14 cellular contexts compared by ENCODE assay signal in the genomic region with DNA sequence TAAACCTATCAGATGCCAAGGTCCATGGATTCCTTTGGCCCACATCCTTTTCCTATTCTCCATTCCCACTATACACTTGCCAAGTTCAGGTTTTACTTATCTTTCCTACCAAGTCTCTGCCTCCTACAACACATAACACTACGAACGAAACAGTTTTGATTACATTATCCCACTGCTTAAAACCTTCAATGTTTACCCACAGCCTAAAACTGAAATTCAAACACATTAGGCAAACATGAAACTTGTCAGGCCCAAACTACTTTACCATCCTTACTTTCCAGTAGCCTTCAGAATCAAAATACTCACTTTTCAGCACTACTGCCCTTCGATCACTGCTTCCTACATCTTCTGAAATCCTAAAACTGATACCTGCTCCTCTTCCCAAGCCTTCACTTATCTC. TPM values are rescaled to one million over a fixed set of nuclear protein-coding genes. Genes with fewer than 3 reads are reported as not detected.
DNase-seq lines count a peak whose midpoint lies in the region; ATAC-seq, FAIRE-seq and TF ChIP-seq lines count a peak whose summit lies in the region.
"Had no signal": no experiment of that assay in that cellular context is flagged by ENCODE, and none has a peak within 500 bp of the region (broad histone marks: within the 10 kb centered on the region; RNA-seq: fewer than 3 reads in every experiment).

No MANE protein-coding gene starts in this region.

- peaks cover 77% of the 10 kb centered on the region for H3K79me2 ChIP-seq in HepG2 (ENCODE audit: insufficient read depth, low read length)

- TF ChIP-seq POLR2A in HepG2 (IDR thresholded peaks at IDR 0.05; ENCODE audit: insufficient read depth in 1 of 2, low read depth in 2 of 2, low read length in 2 of 2) = no peak
- TF ChIP-seq POLR2A in GM18505 (IDR thresholded peaks at IDR 0.05; ENCODE audit: borderline replicate concordance, extremely low read depth, insufficient read depth, insufficient read length) = no peak

- TF ChIP-seq EP300 in HepG2 (IDR thresholded peaks at IDR 0.05; ENCODE audit: low read depth in 2 of 2, low read length in 2 of 2) (no peak), HepG2 (CRISPR knock-in tag; IDR thresholded peaks at IDR 0.05; ENCODE audit: borderline replicate concordance) (no peak)

- TF ChIP-seq RAD21 in HepG2 (CRISPR knock-in tag; IDR thresholded peaks at IDR 0.05) = no peak

- no peak for DNase-seq in HepG2 (ENCODE audit: low spot score)
- no peak for DNase-seq in KG1 (lab: John Stamatoyannopoulos, UW)
- DNase-seq in NCI-H524 treated with DMSO at 0.1 percent for 48 hours (lab: John Stamatoyannopoulos, UW) = no peak
- DNase-seq: ACHN; amniotic stem cell; HFFc6; NCI-H146; stimulated activated naive B cell treated with anti-CD40 and anti-IgM and Interleukin-4, amounts not matched to agents 10 μg/mL and 1 μg/mL and 100 μg/mL, for 72 hours had no signal

- H3K9ac ChIP-seq in HepG2 (ENCODE audit: insufficient read depth, low read depth, low read length) = peak overlapping the region; percentile 5; the same call in 1 of the 2 replicates

- H3K36me3 ChIP-seq in HEK293 (ENCODE audit: control insufficient read depth in 2 of 2, insufficient read depth in 1 of 2, low read length in 2 of 2) (no peaks in the 10 kb centered on the region; a peak in 1 of 3 replicates), HepG2 (replicated peaks in 1 of 2; ENCODE audit: control insufficient read depth in 1 of 2, insufficient read depth in 2 of 2, low read length in 2 of 2) (peaks cover 0 to 9% of the 10 kb centered on the region in 2 experiments; a peak in 1 of 5 replicates)

- H3K9me3 ChIP-seq in HEK293 (ENCODE audit: control insufficient read depth, insufficient read depth, low read depth, low read length) = no peaks in the 10 kb centered on the region
- no peaks in the 10 kb centered on the region for H3K9me3 ChIP-seq in HepG2 (ENCODE audit: low read length)

- H2AFZ ChIP-seq in HepG2 (ENCODE audit: low read length) = no peak overlapping the region

- H3K27me3 ChIP-seq in HepG2 (ENCODE audit: control insufficient read depth in 1 of 2, insufficient read depth in 2 of 2, low read length in 2 of 2) = no peaks in the 10 kb centered on the region; a peak in 1 of 5 replicates

- in situ Hi-C loops in HepG2 (cut with HindIII; ENCODE audit: extremely low pct_ligation_motif_present, low pct_unique_long_range_greater_than_20kb) = no loop called here

- POLR2A ChIA-PET in HEK293 (lab: Yijun Ruan, JAX) = no interaction called here
- POLR2A ChIA-PET in HepG2 (lab: Yijun Ruan, JAX) = no interaction called here

- intact Hi-C loops in HepG2 (cut with micrococcal nuclease; ENCODE audit: unreplicated experiment) = no loop called here

- H3K27ac ChIP-seq in 22Rv1 (peak overlapping the region; percentile 49), HEK293 (ENCODE audit: extremely low read depth, low read depth, low read length) (no peak overlapping the region), VCaP (peak overlapping the region; percentile 99), HepG2 (ENCODE audit: extremely low read length, insufficient read depth, low read length) (no peak overlapping the region)

- H3K4me1 ChIP-seq in HEK293 (ENCODE audit: control insufficient read depth, insufficient read depth, low read length) (peaks cover 19% of the 10 kb centered on the region), HepG2 (ENCODE audit: insufficient read depth, low read length) (peaks cover 66% of the 10 kb centered on the region)

- WGBS in HepG2 (ENCODE audit: low lambda C conversion rate) = 19% methylated on average over 3 of the region's 3 CpGs

- BruUV-seq in HepG2 (replicated peaks; lab: Mats Ljungman, UMichigan) = no TSS peak

- CTCF ChIA-PET in HEK293 (lab: Yijun Ruan, JAX) = no interaction called here
- CTCF ChIA-PET in HepG2 (lab: Yijun Ruan, JAX; ENCODE audit: low intra/inter-chr PET ratio, low total read pairs) = no interaction called here

- TF ChIP-seq CTCF in 22Rv1 (IDR thresholded peaks at IDR 0.05) (no peak), HEK293 (tag by site-specific recombination; IDR thresholded peaks at IDR 0.05) (no peak), VCaP (conservative IDR thresholded peaks at IDR 0.05) (no peak), HepG2 (CRISPR knock-in tag; IDR thresholded peaks at IDR 0.05) (no peak)

- H3K4me2 ChIP-seq in HepG2 (ENCODE audit: low read depth, low read length) = peak overlapping the region; percentile 76

- H3K4me3 ChIP-seq in HEK293 (ENCODE audit: low read depth, low read length) (no peak overlapping the region), HepG2 (replicated peaks in 1 of 3; ENCODE audit: insufficient read depth in 1 of 3, low read depth in 2 of 3, low read length in 3 of 3) (peak overlapping the region; percentile 17 to 96 (median 96); a peak in 5 of 6 replicates)

- H4K20me1 ChIP-seq in HepG2 (ENCODE audit: insufficient read depth, low read length) = peaks cover 67% of the 10 kb centered on the region

- ATAC-seq in HepG2 = no peak
- ATAC-seq in GM18505 (IDR thresholded peaks at IDR 0.05; ENCODE audit: unreplicated experiment) = no peak
- no peak for ATAC-seq in GM21737 (IDR thresholded peaks at IDR 0.05; ENCODE audit: unreplicated experiment)
- ATAC-seq: stimulated activated naive B cell treated with anti-CD40 and anti-IgM and Interleukin-4, amounts not matched to agents 10 μg/mL and 1 μg/mL and 100 μg/mL, for 72 hours had no signal

- peak; percentile 4 for FAIRE-seq in HepG2 (lab: Jason Lieb, UNC)
- FAIRE-seq: islet of Langerhans had no signal

TF ChIP-seq in HEK293, 187 proteins besides CTCF, POLR2A, EP300 and RAD21 (continues in another document):
- TF ChIP-seq ZBTB17 (tag by site-specific recombination; IDR thresholded peaks at IDR 0.05) (peak; percentile 28; the same call in 1 of the 2 replicates), PRDM6 (tag by site-specific recombination; IDR thresholded peaks at IDR 0.05) (peak; percentile 36; the same call in 1 of the 2 replicates), MEIS1 (CRISPR knock-in tag; IDR thresholded peaks at IDR 0.05; ENCODE audit: borderline replicate concordance) (no peak)

TF ChIP-seq in HepG2, 621 proteins besides CTCF, POLR2A, EP300 and RAD21 (continues in another document):
- TF ChIP-seq ETV6 (CRISPR knock-in tag; conservative IDR thresholded peaks at IDR 0.05) (no peak), FOXA1 (IDR thresholded peaks at IDR 0.05) (no peak), FOXA1 (CRISPR knock-in tag; IDR thresholded peaks at IDR 0.05) (peak; percentile 44; the same call in 1 of the 2 replicates), TFDP2 (CRISPR knock-in tag; IDR thresholded peaks at IDR 0.05) (no peak), ZNF296 (CRISPR knock-in tag; conservative IDR thresholded peaks at IDR 0.05) (no peak), FOXA3 (CRISPR knock-in tag; IDR thresholded peaks at IDR 0.05) (peak; percentile 57; the same call in 1 of the 2 replicates), ZNF7 (CRISPR knock-in tag; IDR thresholded peaks at IDR 0.05) (no peak)
- TF ChIP-seq, protein P1, sequence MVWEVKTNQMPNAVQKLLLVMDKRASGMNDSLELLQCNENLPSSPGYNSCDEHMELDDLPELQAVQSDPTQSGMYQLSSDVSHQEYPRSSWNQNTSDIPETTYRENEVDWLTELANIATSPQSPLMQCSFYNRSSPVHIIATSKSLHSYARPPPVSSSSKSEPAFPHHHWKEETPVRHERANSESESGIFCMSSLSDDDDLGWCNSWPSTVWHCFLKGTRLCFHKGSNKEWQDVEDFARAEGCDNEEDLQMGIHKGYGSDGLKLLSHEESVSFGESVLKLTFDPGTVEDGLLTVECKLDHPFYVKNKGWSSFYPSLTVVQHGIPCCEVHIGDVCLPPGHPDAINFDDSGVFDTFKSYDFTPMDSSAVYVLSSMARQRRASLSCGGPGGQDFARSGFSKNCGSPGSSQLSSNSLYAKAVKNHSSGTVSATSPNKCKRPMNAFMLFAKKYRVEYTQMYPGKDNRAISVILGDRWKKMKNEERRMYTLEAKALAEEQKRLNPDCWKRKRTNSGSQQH (CRISPR knock-in tag; IDR thresholded peaks at IDR 0.05; ENCODE audit: low read depth) = no peak

RNA-seq across cellular contexts. Expression of gene SCAF4, which starts 3.0 kb away (rescaled TPM):
- 7.8 and 9.1 TPM in 2 replicates for total RNA-seq in HepG2 (2016; rRNA removed; fragmentation: Illumina TruSeq; extraction: Trizol)
- 11.3 and 15.0 TPM in 2 replicates for total RNA-seq in HepG2 (2016; cell fraction: cytosol; rRNA removed; fragmentation: Illumina TruSeq; extraction: Trizol; ENCODE audit: low read depth)
- total RNA-seq in HepG2 (2016; cell fraction: insoluble cytoplasmic fraction; rRNA removed; fragmentation: Illumina TruSeq; extraction: Trizol) = 6.5 and 9.5 TPM in 2 replicates
- 5.5 and 5.8 TPM in 2 replicates for total RNA-seq in HepG2 (2016; cell fraction: membrane; rRNA removed; fragmentation: Illumina TruSeq; extraction: Trizol)
- total RNA-seq in HepG2 (2016; cell fraction: nucleus; rRNA removed; fragmentation: Illumina TruSeq; extraction: Trizol) = 31.8 and 33.5 TPM in 2 replicates
- polyA plus RNA-seq in HepG2 (2011; rRNA removed) = 11.1 and 11.5 TPM in 2 replicates
- 3.4 and 4.2 TPM in 2 replicates for polyA plus RNA-seq in HepG2 (2011; cell fraction: cytosol; rRNA removed)
- polyA plus RNA-seq in HepG2 (2011; cell fraction: nucleus; rRNA removed) = 41.8 and 44.1 TPM in 2 replicates
- 22.5 and 23.1 TPM in 2 replicates for polyA plus RNA-seq in HepG2 (2012)
- polyA plus RNA-seq in HepG2 (2016; cell fraction: cytosol; fragmentation: Illumina TruSeq; extraction: Trizol; ENCODE audit: low read depth) = 0.96 and 1.1 TPM in 2 replicates
- polyA plus RNA-seq in HepG2 (2016; cell fraction: insoluble cytoplasmic fraction; fragmentation: Illumina TruSeq; extraction: Trizol; ENCODE audit: low read depth) = 16.6 and 22.3 TPM in 2 replicates
- 2.3 and 2.9 TPM in 2 replicates for polyA plus RNA-seq in HepG2 (2016; cell fraction: membrane; fragmentation: Illumina TruSeq; extraction: Trizol; ENCODE audit: low read depth)
- polyA plus RNA-seq in HepG2 (2016; cell fraction: nucleus; fragmentation: Illumina TruSeq; extraction: Trizol; ENCODE audit: insufficient read depth, low read depth) = 55.4 and 57.4 TPM in 2 replicates
- polyA minus RNA-seq in HepG2 (2011; rRNA and poly(A)+ RNA removed; ENCODE audit: low replicate concordance) = 15.5 and 17.2 TPM in 2 replicates
- polyA minus RNA-seq in HepG2 (2011; cell fraction: cytosol; rRNA and poly(A)+ RNA removed) = 8.9 and 9.3 TPM in 2 replicates
- polyA minus RNA-seq in HepG2 (2011; cell fraction: nucleus; rRNA and poly(A)+ RNA removed) = 113 and 114 TPM in 2 replicates

Comparison
In these comparisons a context has a peak if more than half of its experiments do, and no peak if none do; other contexts are left out.
1. H3K27ac ChIP-seq: peak in 22Rv1 (single experiment) and VCaP (single experiment); none in HEK293 (single experiment) and HepG2 (single experiment).